ENCODE assay signal across 16 cellular contexts in the genomic region with DNA sequence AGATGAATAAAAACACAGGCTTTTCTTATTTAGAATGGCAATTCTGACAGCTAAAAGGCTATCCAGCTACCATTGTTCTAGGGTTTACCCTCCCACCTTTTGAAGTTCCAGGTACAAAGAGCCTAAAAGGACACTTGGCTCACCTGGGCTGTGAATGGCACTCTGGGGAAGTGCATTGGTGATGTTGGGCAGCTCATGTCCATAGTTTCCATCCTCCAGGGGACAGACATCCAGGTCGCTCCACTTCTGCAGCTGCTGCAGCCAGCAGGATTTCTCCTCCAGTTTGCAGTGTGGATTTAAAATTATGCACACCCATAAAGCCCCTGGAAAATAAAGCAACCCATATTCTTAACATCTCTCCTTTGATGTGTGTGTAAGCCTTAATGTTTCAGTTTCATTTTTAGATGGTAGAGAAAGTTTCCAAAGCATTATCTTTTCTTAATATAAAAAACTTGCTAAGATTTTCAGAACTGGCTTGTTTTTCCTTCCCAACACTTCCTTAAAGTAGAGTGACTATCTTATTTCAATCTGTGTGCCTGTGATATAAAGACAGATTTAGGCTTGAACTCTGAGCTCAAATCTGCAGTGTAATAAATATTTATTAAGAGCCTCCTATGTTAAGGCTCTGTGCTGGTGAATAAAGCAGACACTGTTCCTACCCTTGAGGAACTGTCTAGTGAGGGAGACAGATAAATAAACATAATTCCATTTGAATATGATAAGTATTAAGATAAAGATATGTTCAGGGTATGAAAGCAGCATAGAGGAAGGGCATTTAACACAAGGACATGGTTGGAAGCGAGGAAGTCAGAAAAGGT. TPM values are rescaled to one million over a fixed set of nuclear protein-coding genes. Genes with fewer than 3 reads are reported as not detected.
DNase-seq lines count a peak whose midpoint lies in the region; ATAC-seq lines count a peak whose summit lies in the region.
"Had no signal": no experiment of that assay in that cellular context is flagged by ENCODE, and none has a peak within 500 bp of the region (broad histone marks: within the 10 kb centered on the region; RNA-seq: fewer than 3 reads in every experiment).

No MANE protein-coding gene starts in this region.

- no peaks in the 10 kb centered on the region for H3K9me3 Mint-ChIP-seq in IgD-negative memory B cell
- H3K9me3 Mint-ChIP-seq in activated T-helper 2 cell treated with anti-CD3 and anti-CD28 coated beads, Interferon-gamma antibody, Interleukin-2, Interleukin-4, amounts not matched to agents 10 μg/mL and 5 μg/mL and 100 μg/mL, durations not matched to agents 14 hours and 24 hours and 36 hours, result no peaks in the 10 kb centered on the region
- H3K9me3 Mint-ChIP-seq in natural killer cell treated with Interleukin-12 subunit alpha and Interleukin-12 subunit beta and Interleukin-15 and Interleukin-18, amount 100 ng/mL, for 72 hours, result no peaks in the 10 kb centered on the region

- peak; percentile 76 to 86 for ATAC-seq in activated CD4-positive, CD25-positive, alpha-beta regulatory T cell treated with anti-CD3 and anti-CD28 coated beads, Interleukin-2, amount 50 U/mL, for 24 hours
- peak in 1 of 2 donors; percentile 56 for ATAC-seq in natural killer cell treated with Interleukin-12 subunit alpha and Interleukin-12 subunit beta and Interleukin-15 and Interleukin-18, amount 100 ng/mL, for 72 hours
- no peak for ATAC-seq in GM18867 (IDR thresholded peaks at IDR 0.05; ENCODE audit: unreplicated experiment)
- no peak for ATAC-seq in sciatic nerve
- ATAC-seq: A549, pancreas, upper lobe of right lung had no signal

- peak overlapping the region in 2 of 3 donors; percentile 1 to 77 for H3K27ac Mint-ChIP-seq in IgD-negative memory B cell
- no peak overlapping the region for H3K27ac Mint-ChIP-seq in activated T-helper 2 cell treated with anti-CD3 and anti-CD28 coated beads, Interferon-gamma antibody, Interleukin-2, Interleukin-4, amounts not matched to agents 10 μg/mL and 5 μg/mL and 100 μg/mL, durations not matched to agents 14 hours and 24 hours and 36 hours
- H3K27ac Mint-ChIP-seq in natural killer cell treated with Interleukin-12 subunit alpha and Interleukin-12 subunit beta and Interleukin-15 and Interleukin-18, amount 100 ng/mL, for 72 hours, result peak overlapping the region; percentile 53 to 75

- H3K4me3 Mint-ChIP-seq in IgD-negative memory B cell, result peak overlapping the region in 3 of 4 donors; percentile 38 to 79 (median 53)
- H3K4me3 Mint-ChIP-seq in activated T-helper 2 cell treated with anti-CD3 and anti-CD28 coated beads, Interferon-gamma antibody, Interleukin-2, Interleukin-4, amounts not matched to agents 10 μg/mL and 5 μg/mL and 100 μg/mL, durations not matched to agents 14 hours and 24 hours and 36 hours (ENCODE audit: low read depth), result peak overlapping the region; percentile 24
- peak overlapping the region; percentile 58 for H3K4me3 Mint-ChIP-seq in natural killer cell treated with Interleukin-12 subunit alpha and Interleukin-12 subunit beta and Interleukin-15 and Interleukin-18, amount 100 ng/mL, for 72 hours

- DNase-seq in activated CD4-positive, CD25-positive, alpha-beta regulatory T cell treated with anti-CD3 and anti-CD28 coated beads, Interleukin-2, amount 50 U/mL, for 72 hours, result no peak
- DNase-seq in activated T-helper 2 cell treated with anti-CD3 and anti-CD28 coated beads, Interferon-gamma antibody, Interleukin-2, Interleukin-4, amounts not matched to agents 10 μg/mL and 5 μg/mL and 100 μg/mL, durations not matched to agents 14 hours and 24 hours and 36 hours (ENCODE audit: low spot score), result no peak
- DNase-seq in natural killer cell treated with Interleukin-12 subunit alpha and Interleukin-12 subunit beta and Interleukin-15 and Interleukin-18, amount 100 ng/mL, for 72 hours (ENCODE audit: low spot score), result no peak
- DNase-seq in sciatic nerve (ENCODE audit: low spot score) (no peak), posterior vena cava (ENCODE audit: low spot score) (no peak)
- DNase-seq: HCEC 1CT, mesenchymal stem cell, NCI-H1417 treated with DMSO at 0.1 percent for 48 hours, NCI-H748 treated with DMSO at 0.1 percent for 48 hours, pancreas, SHP77, upper lobe of right lung had no signal

- H3K27me3 Mint-ChIP-seq in IgD-negative memory B cell, result no peaks in the 10 kb centered on the region
- peaks cover 19% of the 10 kb centered on the region for H3K27me3 Mint-ChIP-seq in activated T-helper 2 cell treated with anti-CD3 and anti-CD28 coated beads, Interferon-gamma antibody, Interleukin-2, Interleukin-4, amounts not matched to agents 10 μg/mL and 5 μg/mL and 100 μg/mL, durations not matched to agents 14 hours and 24 hours and 36 hours (ENCODE audit: low read depth)
- H3K27me3 Mint-ChIP-seq in natural killer cell treated with Interleukin-12 subunit alpha and Interleukin-12 subunit beta and Interleukin-15 and Interleukin-18, amount 100 ng/mL, for 72 hours, result no peaks in the 10 kb centered on the region

- H3K36me3 Mint-ChIP-seq in IgD-negative memory B cell, result peaks cover 2% of the 10 kb centered on the region
- H3K36me3 Mint-ChIP-seq in activated T-helper 2 cell treated with anti-CD3 and anti-CD28 coated beads, Interferon-gamma antibody, Interleukin-2, Interleukin-4, amounts not matched to agents 10 μg/mL and 5 μg/mL and 100 μg/mL, durations not matched to agents 14 hours and 24 hours and 36 hours (ENCODE audit: low read depth), result no peaks in the 10 kb centered on the region
- H3K36me3 Mint-ChIP-seq in natural killer cell treated with Interleukin-12 subunit alpha and Interleukin-12 subunit beta and Interleukin-15 and Interleukin-18, amount 100 ng/mL, for 72 hours, result no peaks in the 10 kb centered on the region

- intact Hi-C loops in activated T-helper 2 cell treated with anti-CD3 and anti-CD28 coated beads, Interferon-gamma antibody, Interleukin-2, Interleukin-4, amounts not matched to agents 10 μg/mL and 5 μg/mL and 100 μg/mL, durations not matched to agents 14 hours and 24 hours and 36 hours (cut with micrococcal nuclease), result no loop called here
- intact Hi-C loops in sciatic nerve (cut with DNase I) (no loop called here), posterior vena cava (cut with DNase I) (no loop called here)

- peaks cover 13 to 19% (median 19%) of the 10 kb centered on the region in 3 donors for H3K4me1 Mint-ChIP-seq in IgD-negative memory B cell
- H3K4me1 Mint-ChIP-seq in activated T-helper 2 cell treated with anti-CD3 and anti-CD28 coated beads, Interferon-gamma antibody, Interleukin-2, Interleukin-4, amounts not matched to agents 10 μg/mL and 5 μg/mL and 100 μg/mL, durations not matched to agents 14 hours and 24 hours and 36 hours (ENCODE audit: low read depth), result peaks cover 12% of the 10 kb centered on the region
- peaks cover 4 to 8% of the 10 kb centered on the region in 2 donors for H3K4me1 Mint-ChIP-seq in natural killer cell treated with Interleukin-12 subunit alpha and Interleukin-12 subunit beta and Interleukin-15 and Interleukin-18, amount 100 ng/mL, for 72 hours (ENCODE audit: low read depth in 2 of 2)

RNA-seq across cellular contexts. Expression of a gene that starts 39.1 kb away (rescaled TPM):
- polyA plus RNA-seq in IgD-negative memory B cell, result 52.8 TPM
- total RNA-seq in activated T-helper 2 cell treated with anti-CD3 and anti-CD28 coated beads, Interferon-gamma antibody, Interleukin-2, Interleukin-4, amounts not matched to agents 10 μg/mL and 5 μg/mL and 100 μg/mL, durations not matched to agents 14 hours and 24 hours and 36 hours, result 84.8 and 85.9 TPM in 2 replicates
- total RNA-seq in natural killer cell treated with Interleukin-12 subunit alpha and Interleukin-12 subunit beta and Interleukin-15 and Interleukin-18, amount 100 ng/mL, for 72 hours, result 100 to 1,000 TPM in 1 of 2 donors, 10 to 100 TPM in 1; 72.5 to 109 TPM
- total RNA-seq in sciatic nerve (76.1 TPM), posterior vena cava (10 to 100 TPM; 59.5 to 68.6 TPM)

RNA-seq across cellular contexts. Expression of a gene that starts 40.0 kb away (rescaled TPM):
- 27.2 TPM for polyA plus RNA-seq in IgD-negative memory B cell
- 20.7 and 22.1 TPM in 2 replicates for total RNA-seq in activated T-helper 2 cell treated with anti-CD3 and anti-CD28 coated beads, Interferon-gamma antibody, Interleukin-2, Interleukin-4, amounts not matched to agents 10 μg/mL and 5 μg/mL and 100 μg/mL, durations not matched to agents 14 hours and 24 hours and 36 hours
- total RNA-seq in natural killer cell treated with Interleukin-12 subunit alpha and Interleukin-12 subunit beta and Interleukin-15 and Interleukin-18, amount 100 ng/mL, for 72 hours, result 10 to 100 TPM; 39.0 to 42.8 TPM
- total RNA-seq in sciatic nerve (37.6 TPM), posterior vena cava (10 to 100 TPM; 26.5 to 32.9 TPM)

Comparison
In these comparisons a context has a peak if more than half of its experiments do, and no peak if none do; other contexts are left out.
1. ATAC-seq: peak in activated CD4-positive, CD25-positive, alpha-beta regulatory T cell treated with anti-CD3 and anti-CD28 coated beads, Interleukin-2, amount 50 U/mL, for 24 hours (2 of 2); none in GM18867 (single experiment) and sciatic nerve (single experiment).
2. Peak in every context shown above with its lines, with median percentiles within 50 percentile points of each other: H3K4me3 Mint-ChIP-seq.